19 cellular contexts compared by ENCODE assay signal in the genomic region with DNA sequence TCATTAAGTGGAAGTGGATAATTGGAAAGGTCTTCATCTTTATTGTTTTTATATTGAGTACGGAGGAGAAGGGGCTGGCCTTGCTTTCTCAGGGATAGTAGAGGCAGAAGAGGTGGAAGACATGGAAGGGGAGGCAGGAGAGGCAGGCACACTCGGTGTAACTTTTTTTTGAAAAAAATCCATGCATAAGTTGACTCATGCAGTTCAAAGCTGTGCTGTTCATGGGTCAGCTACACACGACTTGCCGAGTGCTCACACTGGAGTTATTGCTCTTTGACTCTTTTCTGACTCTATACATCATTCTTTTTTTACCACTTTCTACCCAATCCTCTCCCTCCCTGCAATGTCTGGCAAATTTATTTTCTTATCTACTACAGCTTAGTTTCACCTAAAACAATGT.
DNase-seq lines count a peak whose midpoint lies in the region; ATAC-seq, FAIRE-seq and TF ChIP-seq lines count a peak whose summit lies in the region.
"Had no signal": no experiment of that assay in that cellular context is flagged by ENCODE, and none has a peak within 500 bp of the region (broad histone marks: within the 10 kb centered on the region; RNA-seq: fewer than 3 reads in every experiment).

No MANE protein-coding gene starts in this region.

- H3K27ac Mint-ChIP-seq in GM23338: 0 out of 2 replicates have a peak overlapping the region, but pooled peaks have one; percentile 22
- peak overlapping the region; percentile 44 for H3K27ac Mint-ChIP-seq in astrocyte (ENCODE audit: unreplicated experiment)
- peak overlapping the region; percentile 24 for H3K27ac Mint-ChIP-seq in nephron progenitor cell
- H3K27ac Mint-ChIP-seq: CD4-positive, alpha-beta memory T cell; H9; IgD-negative memory B cell had no signal

- TF ChIP-seq POLR2A in esophagus squamous epithelium (IDR thresholded peaks at IDR 0.05): no peak

- H3K4me1 ChIP-seq in GM23338 (ENCODE audit: insufficient read depth) (peaks cover 10% of the 10 kb centered on the region), astrocyte (ENCODE audit: insufficient read depth, low read length) (peaks cover 7% of the 10 kb centered on the region), hepatocyte (ENCODE audit: insufficient read depth) (no peaks in the 10 kb centered on the region), esophagus squamous epithelium (peaks cover 0 to 25% (median 4%) of the 10 kb centered on the region in 3 donors)
- H3K4me1 ChIP-seq: A549 had no signal

- H3K27ac ChIP-seq in GM23338 (ENCODE audit: low read depth) (no peak overlapping the region), astrocyte (ENCODE audit: low read depth, low read length) (no peak overlapping the region), hepatocyte (no peak overlapping the region), esophagus squamous epithelium (no peak overlapping the region)
- H3K27ac ChIP-seq: A549, HL-60 had no signal

- DNase-seq in GM23338 (ENCODE audit: low spot score) (no peak), astrocyte (ENCODE audit: low read depth) (no peak), hepatocyte (ENCODE audit: low spot score) (peak; percentile 15), nephron progenitor cell (no peak), GM03348 (ENCODE audit: low spot score) (no peak), DMS79 (lab: John Stamatoyannopoulos, UW) (no peak), esophagus squamous epithelium (lab: John Stamatoyannopoulos, UW) (no peak)
- DNase-seq: CD4-positive, alpha-beta memory T cell; H9; Karpas-422; NCI-H1092; NCI-H1436 treated with DMSO at 0.1 percent for 48 hours; NCI-H2029; NCI-H345; NCI-H526 had no signal

- H3K9ac ChIP-seq in astrocyte (ENCODE audit: low read length): no peak overlapping the region

- H2AFZ ChIP-seq in GM23338: no peak overlapping the region
- no peak overlapping the region for H2AFZ ChIP-seq in astrocyte (ENCODE audit: low read depth, low read length)
- no peak overlapping the region for H2AFZ ChIP-seq in hepatocyte

- H3K27me3 ChIP-seq in GM23338 (ENCODE audit: insufficient read depth) (no peaks in the 10 kb centered on the region), astrocyte (ENCODE audit: insufficient read depth, low read length) (no peaks in the 10 kb centered on the region), hepatocyte (no peaks in the 10 kb centered on the region), esophagus squamous epithelium (no peaks in the 10 kb centered on the region)

- H3K9me3 ChIP-seq in astrocyte (ENCODE audit: insufficient read depth, low read depth, low read length): no peaks in the 10 kb centered on the region
- no peaks in the 10 kb centered on the region for H3K9me3 ChIP-seq in hepatocyte (ENCODE audit: low read depth)
- H3K9me3 ChIP-seq in esophagus squamous epithelium: no peaks in the 10 kb centered on the region
- H3K9me3 ChIP-seq: A549 had no signal

- H3K4me2 ChIP-seq in GM23338 (no peak overlapping the region), astrocyte (ENCODE audit: low read length) (peak overlapping the region; percentile 15), hepatocyte (no peak overlapping the region)
- H3K4me2 ChIP-seq: A549 had no signal

- H3K79me2 ChIP-seq in GM23338 (replicated peaks; ENCODE audit: insufficient read depth) (no peaks in the 10 kb centered on the region), astrocyte (ENCODE audit: insufficient read depth, low read length) (no peaks in the 10 kb centered on the region), hepatocyte (no peaks in the 10 kb centered on the region)

- ATAC-seq in GM23338 (no peak), SK-N-SH treated with all-trans-retinoic acid at 6 μM for 48 hours (no peak)
- ATAC-seq: A549 had no signal

- H3K4me1 Mint-ChIP-seq in GM23338: peaks cover 9% of the 10 kb centered on the region
- peaks cover 37% of the 10 kb centered on the region for H3K4me1 Mint-ChIP-seq in astrocyte (ENCODE audit: low read depth, unreplicated experiment)
- H3K4me1 Mint-ChIP-seq in nephron progenitor cell: peaks cover 31% of the 10 kb centered on the region
- H3K4me1 Mint-ChIP-seq: CD4-positive, alpha-beta memory T cell; IgD-negative memory B cell had no signal

- H3K4me3 Mint-ChIP-seq in GM23338 (no peak overlapping the region), astrocyte (ENCODE audit: unreplicated experiment) (no peak overlapping the region), nephron progenitor cell (no peak overlapping the region)
- H3K4me3 Mint-ChIP-seq: CD4-positive, alpha-beta memory T cell; H9; IgD-negative memory B cell had no signal

- intact Hi-C loops in esophagus squamous epithelium (cut with DNase I): no loop called here

- H3K4me3 ChIP-seq in GM23338 (no peak overlapping the region), astrocyte (ENCODE audit: insufficient read depth, low read depth, low read length) (no peak overlapping the region), hepatocyte (no peak overlapping the region), esophagus squamous epithelium (no peak overlapping the region)
- H3K4me3 ChIP-seq: A549 had no signal

- no peak for FAIRE-seq in astrocyte (lab: Jason Lieb, UNC)
- FAIRE-seq: A549 had no signal

- H3F3A ChIP-seq in GM23338 (replicated peaks; ENCODE audit: low read depth): no peaks in the 10 kb centered on the region

- 69% methylated on average over 4 of the region's 4 CpGs for WGBS in hepatocyte (ENCODE audit: low lambda C conversion rate, missing lambda C conversion rate)
- WGBS in esophagus squamous epithelium, 2 donors: 58 to 63% methylated on average over 4 of the region's 4 CpGs

- H4K20me1 ChIP-seq in GM23338 (replicated peaks; ENCODE audit: insufficient read depth): no peaks in the 10 kb centered on the region
- no peaks in the 10 kb centered on the region for H4K20me1 ChIP-seq in astrocyte (ENCODE audit: insufficient read depth, low read length)
- no peaks in the 10 kb centered on the region for H4K20me1 ChIP-seq in hepatocyte (ENCODE audit: insufficient read depth, poor library complexity, severe bottlenecking)

- H3K27me3 Mint-ChIP-seq in GM23338 (ENCODE audit: insufficient read depth, low read depth, poor library complexity) (peaks cover 2% of the 10 kb centered on the region), astrocyte (ENCODE audit: low read depth, unreplicated experiment) (no peaks in the 10 kb centered on the region), nephron progenitor cell (ENCODE audit: low read depth, poor library complexity) (peaks cover 3% of the 10 kb centered on the region)
- H3K27me3 Mint-ChIP-seq: CD4-positive, alpha-beta memory T cell; IgD-negative memory B cell had no signal

- no peaks in the 10 kb centered on the region for H3K9me3 Mint-ChIP-seq in GM23338
- no peaks in the 10 kb centered on the region for H3K9me3 Mint-ChIP-seq in astrocyte (ENCODE audit: unreplicated experiment)
- no peaks in the 10 kb centered on the region for H3K9me3 Mint-ChIP-seq in nephron progenitor cell
- H3K9me3 Mint-ChIP-seq: CD4-positive, alpha-beta memory T cell; H9 had no signal

- TF ChIP-seq CTCF in GM23338 (conservative IDR thresholded peaks at IDR 0.05; ENCODE audit: low read depth in 2 of 2) (no peak), astrocyte (IDR thresholded peaks at IDR 0.05; ENCODE audit: insufficient read depth, low read depth, low read length) (no peak), hepatocyte (IDR thresholded peaks at IDR 0.05; ENCODE audit: poor library complexity) (no peak), nephron progenitor cell (IDR thresholded peaks at IDR 0.05) (no peak), esophagus squamous epithelium (IDR thresholded peaks at IDR 0.05) (no peak)

- no peaks in the 10 kb centered on the region for H3K36me3 Mint-ChIP-seq in GM23338 (ENCODE audit: low read depth)
- no peaks in the 10 kb centered on the region for H3K36me3 Mint-ChIP-seq in astrocyte (ENCODE audit: low read depth, unreplicated experiment)
- no peaks in the 10 kb centered on the region for H3K36me3 Mint-ChIP-seq in nephron progenitor cell (ENCODE audit: low read depth)
- H3K36me3 Mint-ChIP-seq: CD4-positive, alpha-beta memory T cell; IgD-negative memory B cell had no signal

- H3K36me3 ChIP-seq in GM23338 (ENCODE audit: insufficient read depth): no peaks in the 10 kb centered on the region
- H3K36me3 ChIP-seq in astrocyte (ENCODE audit: insufficient read depth, low read length): no peaks in the 10 kb centered on the region
- no peaks in the 10 kb centered on the region for H3K36me3 ChIP-seq in hepatocyte (replicated peaks; ENCODE audit: insufficient read depth, low read depth)
- H3K36me3 ChIP-seq in esophagus squamous epithelium: no peaks in the 10 kb centered on the region

- no peaks in the 10 kb centered on the region for H3K9me2 ChIP-seq in GM23338 (ENCODE audit: insufficient read depth)
- no peaks in the 10 kb centered on the region for H3K9me2 ChIP-seq in hepatocyte (replicated peaks; ENCODE audit: insufficient read depth)

TF ChIP-seq in GM23338, 12 proteins besides CTCF, POLR2A, EP300 and RAD21:
- no peak for TF ChIP-seq CREB1 (CRISPR knock-in tag; IDR thresholded peaks at IDR 0.05; ENCODE audit: low read depth)
- TF ChIP-seq EZH2phosphoT487 (IDR thresholded peaks at IDR 0.05; ENCODE audit: unreplicated experiment): no peak
- no peak for TF ChIP-seq EZH2 (IDR thresholded peaks at IDR 0.05; ENCODE audit: low read depth, unreplicated experiment)

TF ChIP-seq in SK-N-SH treated with all-trans-retinoic acid at 6 μM for 48 hours, 23 proteins besides CTCF, POLR2A, EP300 and RAD21 (continues in another document):
- TF ChIP-seq CREB5 (CRISPR knock-in tag; IDR thresholded peaks at IDR 0.05; ENCODE audit: low read depth): no peak
- TF ChIP-seq BACH2 (CRISPR knock-in tag; IDR thresholded peaks at IDR 0.05; ENCODE audit: borderline replicate concordance): no peak
- no peak for TF ChIP-seq CSDC2 (CRISPR knock-in tag; IDR thresholded peaks at IDR 0.05)
- TF ChIP-seq RARB (CRISPR knock-in tag; IDR thresholded peaks at IDR 0.05): no peak
- no peak for TF ChIP-seq ISL1 (CRISPR knock-in tag; IDR thresholded peaks at IDR 0.05)
